ENCODE assay signal across 8 cellular contexts in genomic region chr1:145957443-145958319, GRCh38. TPM values are rescaled to one million over a fixed set of nuclear protein-coding genes. Genes with fewer than 3 reads are reported as not detected.
A peak's percentile ranks its signal among the peaks of the same experiment; 100 is the strongest.
DNase-seq lines count a peak whose midpoint lies in the region; ATAC-seq, FAIRE-seq and TF ChIP-seq lines count a peak whose summit lies in the region.

LIX1L (minus strand) TSS chr1:145958017; CDS start chr1:145957927, 90 bp downstream.

- TF ChIP-seq CTCF in Loucy (conservative IDR thresholded peaks at IDR 0.05; ENCODE audit: low read length): no peak
- TF ChIP-seq CTCF in fibroblast of pulmonary artery (IDR thresholded peaks at IDR 0.05; ENCODE audit: low read length, missing control alignments): no peak

- H2AFZ ChIP-seq in Loucy (ENCODE audit: low read length): peak within 1 kb of the TSS; percentile 80

- H3K4me3 Mint-ChIP-seq in natural killer cell treated with Interleukin-12 subunit alpha and Interleukin-12 subunit beta and Interleukin-15 and Interleukin-18, amount 100 ng/mL, for 72 hours: peak within 1 kb of the TSS; percentile 90

- H3K36me3 ChIP-seq in Loucy (ENCODE audit: insufficient read depth, low read length): no peaks in the 10 kb centered on the region

- H3F3A ChIP-seq in Loucy (ENCODE audit: low read depth): 0 out of 2 replicates have a peak, but pooled peaks cover under 1% of the 10 kb centered on the region

- peak; percentile 70 for FAIRE-seq in H54 (lab: Jason Lieb, UNC)

- peak within 1 kb of the TSS; percentile 63 to 86 for H3K27ac Mint-ChIP-seq in natural killer cell treated with Interleukin-12 subunit alpha and Interleukin-12 subunit beta and Interleukin-15 and Interleukin-18, amount 100 ng/mL, for 72 hours

- peaks cover 58 to 76% of the 10 kb centered on the region in 2 donors for H3K4me1 Mint-ChIP-seq in natural killer cell treated with Interleukin-12 subunit alpha and Interleukin-12 subunit beta and Interleukin-15 and Interleukin-18, amount 100 ng/mL, for 72 hours (ENCODE audit: low read depth in 2 of 2)

- peak within 1 kb of the TSS; percentile 86 for H3K9ac ChIP-seq in Loucy (ENCODE audit: low read depth, low read length, poor library complexity, severe bottlenecking)

- H3K9me3 Mint-ChIP-seq in natural killer cell treated with Interleukin-12 subunit alpha and Interleukin-12 subunit beta and Interleukin-15 and Interleukin-18, amount 100 ng/mL, for 72 hours: no peaks in the 10 kb centered on the region

- H3K4me2 ChIP-seq in Loucy (ENCODE audit: low read depth, low read length, poor library complexity, severe bottlenecking): peak within 1 kb of the TSS; percentile 91

- no peaks in the 10 kb centered on the region for H3K9me3 ChIP-seq in Loucy (ENCODE audit: insufficient read depth, low read depth, low read length)

- H3K4me1 ChIP-seq in Loucy (ENCODE audit: insufficient read depth, low read length, poor library complexity, severe bottlenecking): peaks cover 63% of the 10 kb centered on the region

- ATAC-seq in natural killer cell treated with Interleukin-12 subunit alpha and Interleukin-12 subunit beta and Interleukin-15 and Interleukin-18, amount 100 ng/mL, for 72 hours: peak; percentile 94 to 97
- peak; percentile 92 for ATAC-seq in stimulated activated naive CD8-positive, alpha-beta T cell treated with anti-CD3 and anti-CD28 coated beads, Interleukin-15, Interleukin-2, amounts not matched to agents 100 U/mL and 50 U/mL, for 24 hours

- no peaks in the 10 kb centered on the region for H3K9me2 ChIP-seq in Loucy (replicated peaks; ENCODE audit: low read depth, low read length)

- H3K79me2 ChIP-seq in Loucy (ENCODE audit: insufficient read depth, low read length): peaks cover 71% of the 10 kb centered on the region

- H3K36me3 Mint-ChIP-seq in natural killer cell treated with Interleukin-12 subunit alpha and Interleukin-12 subunit beta and Interleukin-15 and Interleukin-18, amount 100 ng/mL, for 72 hours: no peaks in the 10 kb centered on the region

- H3K4me3 ChIP-seq in Loucy (ENCODE audit: low read length, poor library complexity, severe bottlenecking) (peak within 1 kb of the TSS; percentile 79), fibroblast of pulmonary artery (replicated peaks; ENCODE audit: low read depth, low read length) (peak within 1 kb of the TSS; percentile 70)

- peaks cover 17% of the 10 kb centered on the region for H4K20me1 ChIP-seq in Loucy (ENCODE audit: insufficient read depth, low read length, poor library complexity, severe bottlenecking)

- DNase-seq in EL: peak; percentile 98
- peak; percentile 93 for DNase-seq in H54 (ENCODE audit: insufficient read length, low spot score)
- DNase-seq in activated T-helper 9 cell treated with anti-CD3 and anti-CD28 coated beads, Interleukin-2, amount 50 U/mL, for 16 hours (ENCODE audit: low read depth): peak; percentile 91
- DNase-seq in fibroblast of pulmonary artery (ENCODE audit: low read depth): peak; percentile 98
- peak; percentile 95 for DNase-seq in natural killer cell treated with Interleukin-12 subunit alpha and Interleukin-12 subunit beta and Interleukin-15 and Interleukin-18, amount 100 ng/mL, for 72 hours (ENCODE audit: low spot score)
- DNase-seq in stimulated activated naive CD8-positive, alpha-beta T cell treated with anti-CD3 and anti-CD28 coated beads, Interleukin-15, Interleukin-2, amounts not matched to agents 100 U/mL and 50 U/mL, for 24 hours: peak; percentile 95

- no peaks in the 10 kb centered on the region for H3K27me3 Mint-ChIP-seq in natural killer cell treated with Interleukin-12 subunit alpha and Interleukin-12 subunit beta and Interleukin-15 and Interleukin-18, amount 100 ng/mL, for 72 hours

- H3K27me3 ChIP-seq in Loucy (ENCODE audit: insufficient read depth, low read length, poor library complexity, severe bottlenecking): no peaks in the 10 kb centered on the region

- peak; percentile 92 for TF ChIP-seq POLR2A in H54 (IDR thresholded peaks at IDR 0.05; ENCODE audit: low read depth, low read length)
- peak; percentile 86 for TF ChIP-seq POLR2A in Raji (IDR thresholded peaks at IDR 0.05; ENCODE audit: insufficient read depth, low read depth, low read length)

RNA-seq across cellular contexts. Expression of gene LIX1L, which starts in this region (rescaled TPM):
- total RNA-seq in natural killer cell treated with Interleukin-12 subunit alpha and Interleukin-12 subunit beta and Interleukin-15 and Interleukin-18, amount 100 ng/mL, for 72 hours: 10 to 100 TPM; 28.8 to 31.3 TPM

Comparison
In these comparisons a context has a peak if more than half of its experiments do, and no peak if none do; other contexts are left out.
1. Peak in every context shown above with its lines: DNase-seq, ATAC-seq and H3K4me3 ChIP-seq.